ENCODE assay signal across 31 cellular contexts in the genomic region with DNA sequence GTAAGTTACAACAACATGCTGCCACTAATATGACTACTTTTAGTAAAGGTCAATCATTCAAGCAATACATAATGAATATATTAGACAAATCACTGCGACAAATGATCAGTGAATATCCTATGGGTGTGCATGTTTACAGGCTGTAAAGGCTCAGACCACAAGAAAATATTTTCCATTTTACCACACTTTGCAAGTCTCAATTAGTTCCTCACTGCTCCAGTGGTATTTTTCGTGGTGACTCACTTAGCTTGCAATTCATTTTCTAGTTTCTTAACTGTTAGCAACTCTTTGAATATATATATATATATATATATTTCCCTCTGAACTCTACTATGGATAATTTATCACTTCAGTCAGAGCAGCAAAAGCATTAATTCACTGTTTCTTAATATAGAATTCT.
DNase-seq lines count a peak whose midpoint lies in the region; ATAC-seq and TF ChIP-seq lines count a peak whose summit lies in the region.
"Had no signal": no experiment of that assay in that cellular context is flagged by ENCODE, and none has a peak within 500 bp of the region (broad histone marks: within the 10 kb centered on the region; RNA-seq: fewer than 3 reads in every experiment).

No MANE protein-coding gene starts in this region.

- H3K36me3 ChIP-seq in heart left ventricle, result no peaks in the 10 kb centered on the region
- H3K36me3 ChIP-seq: brain microvascular endothelial cell, HAP-1, heart right ventricle, tibial artery, vagina had no signal

- peak; percentile 53 for ATAC-seq in foreskin keratinocyte
- no peak for ATAC-seq in heart left ventricle
- ATAC-seq in HG03354 (IDR thresholded peaks at IDR 0.05; ENCODE audit: poor library complexity, severe bottlenecking, unreplicated experiment), result no peak
- ATAC-seq in activated CD4-positive, CD25-positive, alpha-beta regulatory T cell treated with anti-CD3 and anti-CD28 coated beads, Interleukin-2, amount 50 U/mL, for 24 hours, result no peak
- ATAC-seq: activated CD8-positive, alpha-beta memory T cell treated with anti-CD3 and anti-CD28 coated beads, Interleukin-2, amount 10 ng/mL, durations not matched to agents 7 days and 5 days; CD8-positive, alpha-beta T cell; heart right ventricle; K562; mucosa of descending colon; natural killer cell; psoas muscle had no signal

- no peak overlapping the region for H3K4me3 ChIP-seq in astrocyte of the cerebellum (ENCODE audit: low read depth, low read length)
- H3K4me3 ChIP-seq in heart left ventricle, result no peak overlapping the region
- H3K4me3 ChIP-seq: HAP-1, heart right ventricle, K562, lung, mucosa of descending colon, psoas muscle, tibial artery, vagina had no signal

- WGBS in heart left ventricle, 4 donors, result 74 to 84% (median 79%) methylated on average over 2 of the region's 2 CpGs

- H3K27ac ChIP-seq in foreskin keratinocyte, result peak overlapping the region; percentile 7
- no peak overlapping the region for H3K27ac ChIP-seq in heart left ventricle
- H3K27ac ChIP-seq: brain microvascular endothelial cell, heart right ventricle, psoas muscle, tibial artery, vagina had no signal

- H3K4me1 ChIP-seq in foreskin keratinocyte, result peaks cover 30% of the 10 kb centered on the region
- no peaks in the 10 kb centered on the region for H3K4me1 ChIP-seq in heart left ventricle
- H3K4me1 ChIP-seq: HAP-1, heart right ventricle, psoas muscle, tibial artery, vagina had no signal

- no peak for TF ChIP-seq POLR2A in heart left ventricle (IDR thresholded peaks at IDR 0.05)

- intact Hi-C loops in heart left ventricle (cut with DNase I), result no loop called here

- in situ Hi-C loops in astrocyte of the cerebellum (cut with HindIII; ENCODE audit: low sequenced_read_pairs), result no loop called here

- peak; percentile 11 for DNase-seq in AG08395 (ENCODE audit: low spot score)
- peak; percentile 3 for DNase-seq in LHCN-M2 (ENCODE audit: low read depth)
- DNase-seq in astrocyte of the cerebellum (ENCODE audit: low read depth), result peak; percentile 23
- peak; percentile 65 to 75 for DNase-seq in foreskin keratinocyte
- no peak for DNase-seq in heart left ventricle
- no peak for DNase-seq in CD1c-positive myeloid dendritic cell (ENCODE audit: extremely low spot score)
- DNase-seq: activated CD4-positive, alpha-beta T cell treated with anti-CD3 and anti-CD28 coated beads, Interleukin-2, amount 50 U/mL, for 4 hours; activated CD4-positive, CD25-positive, alpha-beta regulatory T cell; activated CD8-positive, alpha-beta memory T cell treated with anti-CD3 and anti-CD28 coated beads, Interleukin-2, amount 10 ng/mL, durations not matched to agents 7 days and 5 days; activated gamma-delta T cell treated with Interleukin-2 at 50 U/mL for 16 hours; activated T-cell treated with anti-CD3 and anti-CD28 coated beads, Interleukin-2, amount 50 U/mL, for 48 hours; brain microvascular endothelial cell; CD8-positive, alpha-beta T cell; heart right ventricle; mucosa of descending colon; natural killer cell; NCI-H1092 treated with DMSO at 0.1 percent for 48 hours; NCI-H187 treated with DMSO at 0.1 percent for 48 hours; NCI-H2171 treated with DMSO at 0.1 percent for 48 hours; NCI-H510A; nucleus accumbens; psoas muscle; stimulated activated CD4-positive, alpha-beta T cell treated with anti-CD3 and anti-CD28 coated beads, Interleukin-4, amount 100 ng/mL, for 24 hours; T-helper 1 cell; tibial artery had no signal

- TF ChIP-seq CTCF in astrocyte of the cerebellum (IDR thresholded peaks at IDR 0.05; ENCODE audit: low read depth, low read length, missing control alignments) (no peak), foreskin keratinocyte (conservative IDR thresholded peaks at IDR 0.05) (no peak), heart left ventricle (IDR thresholded peaks at IDR 0.05) (no peak)

- H3K27me3 ChIP-seq in foreskin keratinocyte, result no peaks in the 10 kb centered on the region
- no peaks in the 10 kb centered on the region for H3K27me3 ChIP-seq in heart left ventricle
- H3K27me3 ChIP-seq: brain microvascular endothelial cell, tibial artery, vagina had no signal

- H3K9me3 ChIP-seq in heart left ventricle, result no peaks in the 10 kb centered on the region
- H3K9me3 ChIP-seq: HAP-1, heart right ventricle, mucosa of descending colon, psoas muscle, tibial artery, vagina had no signal

Comparison
In these comparisons a context has a peak if more than half of its experiments do, and no peak if none do; other contexts are left out.
1. DNase-seq: peak in AG08395 (single experiment), LHCN-M2 (single experiment), astrocyte of the cerebellum (single experiment) and foreskin keratinocyte (2 of 2); none in heart left ventricle (0 of 5) and CD1c-positive myeloid dendritic cell (single experiment).